ENCODE assay signal across 1 cellular context in the genomic region with DNA sequence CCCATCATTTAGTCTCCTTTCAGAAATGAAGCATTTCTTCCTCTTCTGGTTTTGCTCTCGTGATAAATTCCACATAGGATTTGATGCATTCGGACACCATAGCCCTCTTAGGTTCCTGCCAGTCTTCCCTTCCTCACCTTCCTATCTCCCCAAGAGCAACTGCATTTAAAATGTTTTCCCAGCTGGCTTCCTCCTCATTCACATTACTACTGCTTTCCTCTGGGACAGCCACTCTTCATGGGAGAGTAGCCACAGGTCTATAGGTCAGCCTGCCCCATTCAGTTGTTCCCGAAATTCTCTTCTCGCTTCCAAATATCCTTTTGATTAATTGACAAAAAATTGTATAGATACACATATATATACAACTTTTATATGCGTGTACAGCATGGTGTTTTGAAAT.
TF ChIP-seq lines count a peak whose summit lies in the region.

No MANE protein-coding gene starts in this region.

TF ChIP-seq in IMR-90, 13 proteins besides CTCF, POLR2A, EP300 and RAD21:
- TF ChIP-seq, protein P1, sequence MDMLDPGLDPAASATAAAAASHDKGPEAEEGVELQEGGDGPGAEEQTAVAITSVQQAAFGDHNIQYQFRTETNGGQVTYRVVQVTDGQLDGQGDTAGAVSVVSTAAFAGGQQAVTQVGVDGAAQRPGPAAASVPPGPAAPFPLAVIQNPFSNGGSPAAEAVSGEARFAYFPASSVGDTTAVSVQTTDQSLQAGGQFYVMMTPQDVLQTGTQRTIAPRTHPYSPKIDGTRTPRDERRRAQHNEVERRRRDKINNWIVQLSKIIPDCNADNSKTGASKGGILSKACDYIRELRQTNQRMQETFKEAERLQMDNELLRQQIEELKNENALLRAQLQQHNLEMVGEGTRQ (IDR thresholded peaks at IDR 0.05; ENCODE audit: low read depth, low read length) = no peak
- TF ChIP-seq, protein P2, sequence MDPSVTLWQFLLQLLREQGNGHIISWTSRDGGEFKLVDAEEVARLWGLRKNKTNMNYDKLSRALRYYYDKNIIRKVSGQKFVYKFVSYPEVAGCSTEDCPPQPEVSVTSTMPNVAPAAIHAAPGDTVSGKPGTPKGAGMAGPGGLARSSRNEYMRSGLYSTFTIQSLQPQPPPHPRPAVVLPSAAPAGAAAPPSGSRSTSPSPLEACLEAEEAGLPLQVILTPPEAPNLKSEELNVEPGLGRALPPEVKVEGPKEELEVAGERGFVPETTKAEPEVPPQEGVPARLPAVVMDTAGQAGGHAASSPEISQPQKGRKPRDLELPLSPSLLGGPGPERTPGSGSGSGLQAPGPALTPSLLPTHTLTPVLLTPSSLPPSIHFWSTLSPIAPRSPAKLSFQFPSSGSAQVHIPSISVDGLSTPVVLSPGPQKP (IDR thresholded peaks at IDR 0.05; ENCODE audit: borderline replicate concordance, low read depth, low read length) = no peak
- no peak for TF ChIP-seq NFE2L2 (IDR thresholded peaks at IDR 0.05; ENCODE audit: low read depth, low read length)
- TF ChIP-seq RCOR1 (IDR thresholded peaks at IDR 0.05; ENCODE audit: insufficient replicate concordance, low read length) = no peak
- TF ChIP-seq RFX5 (IDR thresholded peaks at IDR 0.05; ENCODE audit: low read depth, low read length) = no peak
- no peak for TF ChIP-seq CEBPB (IDR thresholded peaks at IDR 0.05; ENCODE audit: low read depth, low read length)
TF ChIP-seq in IMR-90: peak in this region for 0.
